In the genomic region with DNA sequence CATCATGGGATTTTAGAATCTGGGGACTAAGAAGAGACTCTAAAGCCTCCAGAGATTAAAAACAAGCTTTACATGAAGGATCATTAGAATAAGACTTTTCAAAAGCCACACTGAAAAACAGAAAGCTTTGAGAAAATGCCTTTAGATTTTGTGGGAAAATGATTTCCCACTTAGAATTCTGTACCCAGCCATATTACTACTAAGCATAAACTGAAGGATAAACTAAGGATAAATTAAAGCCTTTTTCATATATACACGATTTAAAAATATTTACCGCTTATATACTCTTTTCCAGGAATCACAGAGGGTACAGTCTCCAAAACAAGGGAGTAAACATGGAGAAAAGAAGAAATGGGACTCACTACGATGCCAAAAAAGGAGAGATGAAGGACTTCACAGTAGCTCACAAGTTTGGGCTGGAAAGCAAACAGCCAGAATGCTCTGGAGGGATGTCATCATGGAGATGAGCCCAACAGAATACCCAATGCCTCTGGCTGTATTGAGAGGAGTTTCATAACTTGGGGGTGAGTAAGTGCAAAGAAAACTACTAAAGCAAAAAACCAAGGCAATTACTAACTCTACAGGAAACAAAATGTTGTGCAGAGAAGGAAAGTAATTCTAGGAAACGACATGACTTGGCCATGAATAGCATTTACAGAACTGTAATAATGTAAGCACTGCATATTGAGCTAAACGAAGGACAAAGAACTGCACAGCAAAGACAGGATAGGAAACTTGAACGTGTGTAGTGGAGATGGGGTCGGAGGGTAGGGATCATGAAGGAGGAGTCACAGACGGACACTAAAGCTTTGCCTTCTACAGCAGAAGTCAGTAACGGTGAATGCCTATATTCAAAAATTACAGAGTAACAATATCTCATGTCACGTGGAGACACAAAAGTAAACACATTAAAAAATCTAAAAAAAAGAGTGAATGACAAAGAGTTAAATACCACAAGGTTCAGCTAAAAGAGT, we compare ENCODE assay signal across 1 cellular context.
TF ChIP-seq lines count a peak whose summit lies in the region.

No MANE protein-coding gene starts in this region.

TF ChIP-seq in IMR-90, 13 proteins besides CTCF, POLR2A, EP300 and RAD21:
- no peak for TF ChIP-seq CHD1 (IDR thresholded peaks at IDR 0.05; ENCODE audit: low read depth, low read length)
- TF ChIP-seq BHLHE40 (IDR thresholded peaks at IDR 0.05; ENCODE audit: low read depth, low read length) = no peak
- peak; percentile 49 for TF ChIP-seq RCOR1 (IDR thresholded peaks at IDR 0.05; ENCODE audit: insufficient replicate concordance, low read length)
- TF ChIP-seq CEBPB (IDR thresholded peaks at IDR 0.05; ENCODE audit: low read depth, low read length) = peak; percentile 63; the same call in 1 of the 2 replicates
- TF ChIP-seq, protein P1, sequence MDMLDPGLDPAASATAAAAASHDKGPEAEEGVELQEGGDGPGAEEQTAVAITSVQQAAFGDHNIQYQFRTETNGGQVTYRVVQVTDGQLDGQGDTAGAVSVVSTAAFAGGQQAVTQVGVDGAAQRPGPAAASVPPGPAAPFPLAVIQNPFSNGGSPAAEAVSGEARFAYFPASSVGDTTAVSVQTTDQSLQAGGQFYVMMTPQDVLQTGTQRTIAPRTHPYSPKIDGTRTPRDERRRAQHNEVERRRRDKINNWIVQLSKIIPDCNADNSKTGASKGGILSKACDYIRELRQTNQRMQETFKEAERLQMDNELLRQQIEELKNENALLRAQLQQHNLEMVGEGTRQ (IDR thresholded peaks at IDR 0.05; ENCODE audit: low read depth, low read length) = no peak
